Comparison of ENCODE assay signal across 17 cellular contexts in the genomic region with DNA sequence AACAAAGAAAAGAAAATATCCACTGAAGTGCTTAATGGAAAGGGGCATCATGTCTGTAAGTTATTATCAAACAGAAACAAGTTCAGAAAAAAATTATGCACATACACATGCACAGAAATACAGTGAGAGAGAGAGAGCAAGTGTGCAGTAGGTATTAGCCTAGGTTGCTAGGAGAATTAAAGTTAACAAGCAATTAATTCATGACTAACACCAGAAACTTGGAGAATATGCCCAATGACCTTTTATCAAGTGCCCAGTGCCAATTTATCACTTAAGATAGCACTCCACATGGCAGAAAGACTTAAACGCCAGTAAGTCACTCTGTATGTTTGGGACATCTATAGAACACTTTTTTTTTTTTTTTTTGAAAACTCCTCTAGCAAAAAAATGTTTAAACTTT.
"Had no signal": no experiment of that assay in that cellular context is flagged by ENCODE, and none has a peak within 500 bp of the region (broad histone marks: within the 10 kb centered on the region; RNA-seq: fewer than 3 reads in every experiment).

No MANE protein-coding gene starts in this region.

- H3K9ac ChIP-seq: neural progenitor cell had no signal

- H3K27ac ChIP-seq: epithelial cell of prostate, esophagus muscularis mucosa, gastrocnemius medialis, heart right ventricle, left ventricle myocardium inferior, lower lobe of right lung, neural progenitor cell, pancreas had no signal

- H3K4me1 ChIP-seq: gastrocnemius medialis, lower lobe of right lung, neural progenitor cell, pancreas had no signal

- H3K4me3 ChIP-seq: esophagus muscularis mucosa, gastrocnemius medialis, heart right ventricle, left ventricle myocardium inferior, lower lobe of right lung, neural progenitor cell, pancreas, stomach had no signal

- H3K36me3 ChIP-seq: lower lobe of right lung, neural progenitor cell, pancreas had no signal

- DNase-seq: effector memory CD8-positive, alpha-beta T cell; gastrocnemius medialis; heart right ventricle; hypothalamus; islet precursor cell; left ventricle myocardium inferior; lower lobe of right lung; midbrain; nucleus accumbens; pancreas; retina; stimulated activated naive CD4-positive, alpha-beta T cell; stomach; trophoblast cell had no signal

- H3K27me3 ChIP-seq: esophagus muscularis mucosa, gastrocnemius medialis, heart right ventricle, neural progenitor cell, pancreas, stomach had no signal
